22 cellular contexts compared by ENCODE assay signal in genomic region chr1:219443763-219444162, GRCh38.
"Had no signal": no experiment of that assay in that cellular context is flagged by ENCODE, and none has a peak within 500 bp of the region (broad histone marks: within the 10 kb centered on the region; RNA-seq: fewer than 3 reads in every experiment).

No MANE protein-coding gene starts in this region.

- H3K4me3 ChIP-seq: adrenal gland, cardiac muscle cell, esophagus squamous epithelium, ovary, right lobe of liver, thoracic aorta, upper lobe of right lung had no signal

- H3K9me3 Mint-ChIP-seq: activated CD4-positive, alpha-beta T cell treated with anti-CD3 and anti-CD28 coated beads, Interleukin-2, amount 10 ng/mL, durations not matched to agents 24 days and 14 days; activated CD8-positive, alpha-beta T cell treated with anti-CD3 and anti-CD28 coated beads for 36 hours; activated naive CD4-positive, alpha-beta T cell treated with anti-CD3 and anti-CD28 coated beads, Interleukin-2, amount 50 U/mL, for 24 hours; activated T-cell treated with anti-CD3 and anti-CD28 coated beads, Interleukin-2, amount 50 U/mL, for 4 hours; effector memory CD8-positive, alpha-beta T cell; naive thymus-derived CD8-positive, alpha-beta T cell had no signal

- DNase-seq: activated CD4-positive, alpha-beta T cell treated with anti-CD3 and anti-CD28 coated beads, Interleukin-2, amount 10 ng/mL, durations not matched to agents 24 days and 14 days; activated CD4-positive, CD25-positive, alpha-beta regulatory T cell; activated CD8-positive, alpha-beta T cell treated with anti-CD3 and anti-CD28 coated beads for 36 hours; activated effector memory CD4-positive, alpha-beta T cell treated with anti-CD3 and anti-CD28 coated beads, Interleukin-2, amount 50 U/mL, for 16 hours; activated T-cell treated with anti-CD3 and anti-CD28 coated beads, Interleukin-2, amount 50 U/mL, for 4 hours; adrenal gland; dermis blood vessel endothelial cell; effector memory CD8-positive, alpha-beta T cell; esophagus squamous epithelium; foreskin fibroblast; mesendoderm; naive thymus-derived CD8-positive, alpha-beta T cell; ovary; right lobe of liver; small intestine; stimulated activated CD4-positive, alpha-beta T cell treated with anti-CD3 and anti-CD28 coated beads, Interleukin-4, amount 100 ng/mL, for 1 hour; T-helper 2 cell; upper lobe of right lung had no signal

- H3K4me1 Mint-ChIP-seq: activated CD4-positive, alpha-beta T cell treated with anti-CD3 and anti-CD28 coated beads, Interleukin-2, amount 10 ng/mL, durations not matched to agents 24 days and 14 days; activated naive CD4-positive, alpha-beta T cell treated with anti-CD3 and anti-CD28 coated beads, Interleukin-2, amount 50 U/mL, for 24 hours; naive thymus-derived CD8-positive, alpha-beta T cell; stimulated activated effector memory CD8-positive, alpha-beta T cell treated with anti-CD3 and anti-CD28 coated beads, Interleukin-12 subunit alpha, Interleukin-12 subunit beta, amount 100 ng/mL, for 72 hours had no signal

- H3K27me3 Mint-ChIP-seq: activated CD4-positive, alpha-beta T cell treated with anti-CD3 and anti-CD28 coated beads, Interleukin-2, amount 10 ng/mL, durations not matched to agents 24 days and 14 days; activated CD8-positive, alpha-beta T cell treated with anti-CD3 and anti-CD28 coated beads for 36 hours had no signal

- H3K9me3 ChIP-seq: adrenal gland, esophagus squamous epithelium, ovary, right lobe of liver, thoracic aorta, upper lobe of right lung had no signal

- ATAC-seq: activated CD8-positive, alpha-beta T cell treated with anti-CD3 and anti-CD28 coated beads for 36 hours; activated T-cell treated with anti-CD3 and anti-CD28 coated beads, Interleukin-2, amount 50 U/mL, for 4 hours; effector memory CD8-positive, alpha-beta T cell; naive thymus-derived CD8-positive, alpha-beta T cell; right lobe of liver; stimulated activated effector memory CD8-positive, alpha-beta T cell treated with anti-CD3 and anti-CD28 coated beads, Interleukin-12 subunit alpha, Interleukin-12 subunit beta, amount 100 ng/mL, for 72 hours; upper lobe of right lung had no signal

- FAIRE-seq: small intestine had no signal

- H3K27me3 ChIP-seq: adrenal gland, cardiac muscle cell, esophagus squamous epithelium, ovary, right lobe of liver, upper lobe of right lung had no signal

- H3K4me1 ChIP-seq: adrenal gland, esophagus squamous epithelium, right lobe of liver, upper lobe of right lung had no signal

- H3K4me3 Mint-ChIP-seq: activated CD4-positive, alpha-beta T cell treated with anti-CD3 and anti-CD28 coated beads, Interleukin-2, amount 10 ng/mL, durations not matched to agents 24 days and 14 days; activated CD8-positive, alpha-beta T cell treated with anti-CD3 and anti-CD28 coated beads for 36 hours; activated naive CD4-positive, alpha-beta T cell treated with anti-CD3 and anti-CD28 coated beads, Interleukin-2, amount 50 U/mL, for 24 hours; activated T-cell treated with anti-CD3 and anti-CD28 coated beads, Interleukin-2, amount 50 U/mL, for 4 hours; effector memory CD8-positive, alpha-beta T cell; naive thymus-derived CD8-positive, alpha-beta T cell; stimulated activated effector memory CD8-positive, alpha-beta T cell treated with anti-CD3 and anti-CD28 coated beads, Interleukin-12 subunit alpha, Interleukin-12 subunit beta, amount 100 ng/mL, for 72 hours had no signal

- H3K27ac Mint-ChIP-seq: activated CD4-positive, alpha-beta T cell treated with anti-CD3 and anti-CD28 coated beads, Interleukin-2, amount 10 ng/mL, durations not matched to agents 24 days and 14 days; activated CD8-positive, alpha-beta T cell treated with anti-CD3 and anti-CD28 coated beads for 36 hours; activated naive CD4-positive, alpha-beta T cell treated with anti-CD3 and anti-CD28 coated beads, Interleukin-2, amount 50 U/mL, for 24 hours; effector memory CD8-positive, alpha-beta T cell; naive thymus-derived CD8-positive, alpha-beta T cell; stimulated activated effector memory CD8-positive, alpha-beta T cell treated with anti-CD3 and anti-CD28 coated beads, Interleukin-12 subunit alpha, Interleukin-12 subunit beta, amount 100 ng/mL, for 72 hours had no signal

- H3K36me3 ChIP-seq: adrenal gland, cardiac muscle cell, esophagus squamous epithelium, ovary, right lobe of liver, thoracic aorta, upper lobe of right lung had no signal

- H3K36me3 Mint-ChIP-seq: activated naive CD4-positive, alpha-beta T cell treated with anti-CD3 and anti-CD28 coated beads, Interleukin-2, amount 50 U/mL, for 24 hours; naive thymus-derived CD8-positive, alpha-beta T cell; stimulated activated effector memory CD8-positive, alpha-beta T cell treated with anti-CD3 and anti-CD28 coated beads, Interleukin-12 subunit alpha, Interleukin-12 subunit beta, amount 100 ng/mL, for 72 hours had no signal

- H3K27ac ChIP-seq: adrenal gland, cardiac muscle cell, esophagus squamous epithelium, ovary, right lobe of liver, thoracic aorta, upper lobe of right lung had no signal
